In genomic region chr14:92655372-92655771, GRCh38 we compare ENCODE assay signal across 15 cellular contexts.
DNase-seq lines count a peak whose midpoint lies in the region; ATAC-seq, FAIRE-seq and TF ChIP-seq lines count a peak whose summit lies in the region.
"Had no signal": no experiment of that assay in that cellular context is flagged by ENCODE, and none has a peak within 500 bp of the region (broad histone marks: within the 10 kb centered on the region; RNA-seq: fewer than 3 reads in every experiment).

No MANE protein-coding gene starts in this region.

- no peaks in the 10 kb centered on the region for H3K9me3 ChIP-seq in CD4-positive, CD25-positive, alpha-beta regulatory T cell (ENCODE audit: control insufficient read depth in 2 of 2, low read length in 2 of 2)

- DNase-seq in CD4-positive, CD25-positive, alpha-beta regulatory T cell = no peak
- no peak for DNase-seq in GM19239 (ENCODE audit: insufficient read length, low spot score)
- no peak for DNase-seq in coronary artery (ENCODE audit: low spot score)
- DNase-seq in left colon = no peak
- DNase-seq: activated effector memory CD4-positive, alpha-beta T cell treated with Interleukin-2 at 50 U/mL for 16 hours; GF-D8; hypothalamus; NCI-H187; NK-92 treated with Interleukin-12 subunit alpha and Interleukin-12 subunit beta, amount 100 ng/mL, for 24 hours; stimulated activated CD4-positive, alpha-beta T cell treated with anti-CD3 and anti-CD28 coated beads, Interleukin-4, amount 100 ng/mL, for 24 hours had no signal

- peaks cover 70% of the 10 kb centered on the region for H3K4me1 ChIP-seq in CD4-positive, CD25-positive, alpha-beta regulatory T cell (ENCODE audit: control insufficient read depth, insufficient read depth, low read length, poor library complexity, severe bottlenecking)
- peaks cover 12% of the 10 kb centered on the region for H3K4me1 ChIP-seq in rectal smooth muscle tissue (ENCODE audit: control insufficient read depth, insufficient read depth, low read length)

- peak overlapping the region; percentile 64 for H3K27ac ChIP-seq in CD4-positive, CD25-positive, alpha-beta regulatory T cell (ENCODE audit: insufficient read depth, low read length, poor library complexity, severe bottlenecking)
- H3K27ac ChIP-seq in coronary artery = peak overlapping the region; percentile 34 to 73
- peak overlapping the region; percentile 78 for H3K27ac ChIP-seq in rectal smooth muscle tissue (ENCODE audit: low read depth, low read length)
- H3K27ac ChIP-seq: VCaP had no signal

- peak overlapping the region; percentile 98 to 100 (median 100) for H3K4me3 Mint-ChIP-seq in CD4-positive, CD25-positive, alpha-beta regulatory T cell

- peaks cover 52% of the 10 kb centered on the region for H3K36me3 Mint-ChIP-seq in CD4-positive, CD25-positive, alpha-beta regulatory T cell

- no peaks in the 10 kb centered on the region for H3K27me3 Mint-ChIP-seq in CD4-positive, CD25-positive, alpha-beta regulatory T cell

- H3K4me3 ChIP-seq in CD4-positive, CD25-positive, alpha-beta regulatory T cell (ENCODE audit: low read depth, low read length) = peak overlapping the region; percentile 86
- H3K4me3 ChIP-seq in coronary artery (peak overlapping the region; percentile 40), rectal smooth muscle tissue (ENCODE audit: low read length) (no peak overlapping the region)
- H3K4me3 ChIP-seq: lung had no signal

- peak; percentile 11 for FAIRE-seq in GM19239 (lab: Jason Lieb, UNC)

- intact Hi-C loops in left colon (cut with DNase I, micrococcal nuclease) = no loop called here

- no peaks in the 10 kb centered on the region for H3K9me3 Mint-ChIP-seq in CD4-positive, CD25-positive, alpha-beta regulatory T cell

- no peak overlapping the region for H3K9ac ChIP-seq in rectal smooth muscle tissue (ENCODE audit: low read length)

- H3K27ac Mint-ChIP-seq in CD4-positive, CD25-positive, alpha-beta regulatory T cell = peak overlapping the region; percentile 96 to 98 (median 96)

- H3K27me3 ChIP-seq in CD4-positive, CD25-positive, alpha-beta regulatory T cell (ENCODE audit: control insufficient read depth, insufficient read depth, low read length) = no peaks in the 10 kb centered on the region
- H3K27me3 ChIP-seq in rectal smooth muscle tissue (ENCODE audit: control insufficient read depth, insufficient read depth, low read length) = no peaks in the 10 kb centered on the region

- TF ChIP-seq CTCF in coronary artery (IDR thresholded peaks at IDR 0.05) = no peak

- no peak for ATAC-seq in CD4-positive, CD25-positive, alpha-beta regulatory T cell (ENCODE audit: low read depth in 2 of 2)
- ATAC-seq in GM19455 (IDR thresholded peaks at IDR 0.05; ENCODE audit: unreplicated experiment) (no peak), left colon (no peak), GM18517 (IDR thresholded peaks at IDR 0.05; ENCODE audit: unreplicated experiment) (no peak)

- peaks cover 4 to 72% (median 61%) of the 10 kb centered on the region in 4 donors for H3K4me1 Mint-ChIP-seq in CD4-positive, CD25-positive, alpha-beta regulatory T cell

- peaks cover 33% of the 10 kb centered on the region for H3K36me3 ChIP-seq in CD4-positive, CD25-positive, alpha-beta regulatory T cell (ENCODE audit: control insufficient read depth, insufficient read depth, low read length)
- peaks cover 3% of the 10 kb centered on the region for H3K36me3 ChIP-seq in rectal smooth muscle tissue (ENCODE audit: control insufficient read depth, insufficient read depth, low read length)
